Comparison of ENCODE assay signal across 7 cellular contexts in genomic region chrX:104343408-104344129, GRCh38.
A peak's percentile ranks its signal among the peaks of the same experiment; 100 is the strongest.
DNase-seq lines count a peak whose midpoint lies in the region; ATAC-seq, FAIRE-seq and TF ChIP-seq lines count a peak whose summit lies in the region.

No MANE protein-coding gene starts in this region.

- no peak overlapping the region for H3K9ac ChIP-seq in keratinocyte (ENCODE audit: control insufficient read depth, extremely low read depth, insufficient read depth, low read length)

- no peaks in the 10 kb centered on the region for H3K4me1 ChIP-seq in DOHH2 (ENCODE audit: control insufficient read depth, low read length)
- no peaks in the 10 kb centered on the region for H3K4me1 ChIP-seq in keratinocyte (ENCODE audit: control insufficient read depth, extremely low read depth, insufficient read depth, low read length)

- H3K36me3 ChIP-seq in DOHH2 (ENCODE audit: control insufficient read depth, low read length), result no peaks in the 10 kb centered on the region
- no peaks in the 10 kb centered on the region for H3K36me3 ChIP-seq in keratinocyte (ENCODE audit: control insufficient read depth in 2 of 2, extremely low read depth in 1 of 2, insufficient read depth in 2 of 2, low read length in 2 of 2)

- H3K27me3 ChIP-seq in DOHH2 (ENCODE audit: control insufficient read depth, low read length) (no peaks in the 10 kb centered on the region), keratinocyte (ENCODE audit: control insufficient read depth, extremely low read depth, insufficient read depth, low read length) (no peaks in the 10 kb centered on the region)

- H3K27ac ChIP-seq in DOHH2 (ENCODE audit: low read depth, low read length), result no peak overlapping the region
- H3K27ac ChIP-seq in keratinocyte (ENCODE audit: control insufficient read depth, insufficient read depth, low read length), result no peak overlapping the region

- DNase-seq in OCI-M1 (lab: John Stamatoyannopoulos, UW), result peak; percentile 80
- peak; percentile 4 for DNase-seq in amniotic stem cell (lab: John Stamatoyannopoulos, UW)
- DNase-seq in keratinocyte (ENCODE audit: low read depth, low spot score), result no peak
- peak; percentile 65 for DNase-seq in stromal cell of bone marrow (ENCODE audit: low read depth)

- no peak overlapping the region for H3K4me3 ChIP-seq in DOHH2 (ENCODE audit: low read length)
- no peak overlapping the region for H3K4me3 ChIP-seq in keratinocyte (ENCODE audit: control insufficient read depth in 2 of 3, extremely low read depth in 1 of 3, insufficient read depth in 2 of 3, low read depth in 1 of 3, low read length in 3 of 3)

- H3K9me1 ChIP-seq in keratinocyte (ENCODE audit: control insufficient read depth, extremely low read depth, insufficient read depth, low read length), result no peaks in the 10 kb centered on the region

- no peaks in the 10 kb centered on the region for H3K9me3 ChIP-seq in DOHH2 (ENCODE audit: control insufficient read depth, insufficient read depth, low read length)
- H3K9me3 ChIP-seq in keratinocyte (ENCODE audit: control insufficient read depth, low read depth, low read length), result no peaks in the 10 kb centered on the region

- no peak overlapping the region for H3K4me2 ChIP-seq in DOHH2 (ENCODE audit: low read length)
- H3K4me2 ChIP-seq in keratinocyte (ENCODE audit: control insufficient read depth, extremely low read depth, insufficient read depth, low read depth, low read length), result no peak overlapping the region

- peak; percentile 86 for FAIRE-seq in keratinocyte (lab: Jason Lieb, UNC)

- H3F3A ChIP-seq in DOHH2 (ENCODE audit: control insufficient read depth, insufficient read depth), result no peaks in the 10 kb centered on the region

- dilution Hi-C loops in keratinocyte (cut with MboI; ENCODE audit: extremely low pct_ligation_motif_present, low sequenced_read_pairs), result no loop called here

- no peaks in the 10 kb centered on the region for H3K9me2 ChIP-seq in DOHH2 (replicated peaks; ENCODE audit: control insufficient read depth, low read length)

- peak; percentile 47 for TF ChIP-seq CTCF in DOHH2 (IDR thresholded peaks at IDR 0.05; ENCODE audit: low read depth, low read length, poor library complexity, severe bottlenecking)
- peak; percentile 61 to 74 (median 69) for TF ChIP-seq CTCF in keratinocyte (optimal IDR thresholded peaks at IDR 0.05 in 1 of 3, IDR thresholded peaks at IDR 0.05 in 1 of 3, conservative IDR thresholded peaks at IDR 0.05 in 1 of 3; ENCODE audit: extremely low read depth in 1 of 3, insufficient read depth in 2 of 3, low read length in 3 of 3)

- H3K79me2 ChIP-seq in DOHH2 (ENCODE audit: control insufficient read depth, low read length), result no peaks in the 10 kb centered on the region
- no peaks in the 10 kb centered on the region for H3K79me2 ChIP-seq in keratinocyte (ENCODE audit: control insufficient read depth, insufficient read depth, low read length)

- no peak overlapping the region for H2AFZ ChIP-seq in keratinocyte (ENCODE audit: control insufficient read depth, low read length)

- ATAC-seq in GM19324 (IDR thresholded peaks at IDR 0.05; ENCODE audit: low FRiP score, unreplicated experiment) (peak; percentile 58), HG03520 (IDR thresholded peaks at IDR 0.05; ENCODE audit: unreplicated experiment) (peak; percentile 87)

- H4K20me1 ChIP-seq in DOHH2 (ENCODE audit: control insufficient read depth, insufficient read depth, low read depth, low read length), result no peaks in the 10 kb centered on the region
- no peaks in the 10 kb centered on the region for H4K20me1 ChIP-seq in keratinocyte (ENCODE audit: control insufficient read depth, extremely low read depth, insufficient read depth, low read length)
